Comparison of ENCODE assay signal across 7 cellular contexts in the genomic region with DNA sequence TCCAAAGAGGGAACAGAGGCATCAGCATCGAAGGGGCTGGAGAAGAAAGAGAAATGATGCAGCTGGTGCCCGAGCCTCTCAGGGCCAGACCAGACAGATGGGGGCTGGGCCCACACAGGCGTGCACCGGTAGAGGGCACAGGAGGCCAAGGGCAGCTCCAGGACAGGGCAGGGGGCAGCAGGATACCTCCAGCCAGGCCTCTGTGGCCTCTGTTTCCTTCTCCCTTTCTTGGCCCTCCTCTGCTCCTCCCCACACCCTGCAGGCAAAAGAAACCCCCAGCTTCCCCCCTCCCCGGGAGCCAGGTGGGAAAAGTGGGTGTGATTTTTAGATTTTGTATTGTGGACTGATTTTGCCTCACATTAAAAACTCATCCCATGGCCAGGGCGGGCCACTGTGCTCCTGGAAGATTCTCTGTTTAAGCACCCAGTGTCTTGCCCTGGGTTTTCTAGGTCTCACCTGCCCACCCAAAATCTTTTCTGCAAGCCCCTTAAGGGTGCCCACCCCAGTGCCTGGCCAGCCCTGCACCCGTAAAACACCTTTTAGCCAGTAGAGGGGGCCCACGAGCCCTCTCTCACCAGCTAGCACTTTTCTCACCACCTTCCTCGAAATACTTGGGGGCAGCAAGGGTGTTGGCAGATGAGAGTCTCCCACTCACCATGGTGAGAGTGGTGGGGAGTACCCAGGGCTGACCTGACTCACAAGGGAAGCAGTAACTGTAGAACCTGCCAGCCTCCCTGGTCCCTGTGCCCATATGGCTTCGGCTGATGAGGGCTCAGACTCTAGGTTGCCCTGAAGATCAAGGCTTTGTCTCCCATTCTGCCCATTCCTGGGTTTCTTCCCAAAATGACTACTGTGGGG. TPM values are rescaled to one million over a fixed set of nuclear protein-coding genes. Genes with fewer than 3 reads are reported as not detected.
DNase-seq lines count a peak whose midpoint lies in the region; TF ChIP-seq lines count a peak whose summit lies in the region.

No MANE protein-coding gene starts in this region.

- H3K27me3 Mint-ChIP-seq in mesothelial cell of epicardium (ENCODE audit: low read depth) = no peaks in the 10 kb centered on the region

- no peak overlapping the region for H3K4me3 ChIP-seq in GM12875 (ENCODE audit: low read depth, low read length)

- TF ChIP-seq CTCF in GM12875 (IDR thresholded peaks at IDR 0.05; ENCODE audit: borderline replicate concordance, insufficient read depth, low read depth, low read length) (peak; percentile 87), mesothelial cell of epicardium (IDR thresholded peaks at IDR 0.05; ENCODE audit: unreplicated experiment) (peak; percentile 80)

- peaks cover 4% of the 10 kb centered on the region for H3K36me3 Mint-ChIP-seq in mesothelial cell of epicardium

- peak overlapping the region; percentile 86 for H3K27ac ChIP-seq in cingulate gyrus (ENCODE audit: low read depth, low read length)

- DNase-seq in NCI-H1694 (lab: John Stamatoyannopoulos, UW) (peak; percentile 46), mesothelial cell of epicardium (ENCODE audit: low spot score in 2 of 2, unreplicated experiment in 2 of 2) (peak; percentile 43 to 85), amniotic stem cell (lab: John Stamatoyannopoulos, UW) (no peak)
- peak; percentile 61 for DNase-seq in activated CD4-positive, alpha-beta T cell treated with anti-CD3 and anti-CD28 coated beads, Interleukin-2, amount 50 U/mL, for 1 hour
- peak; percentile 84 for DNase-seq in stimulated activated CD8-positive, alpha-beta memory T cell treated with anti-CD3 and anti-CD28 coated beads, Interleukin-4, amount 100 ng/mL, for 48 hours

- peak overlapping the region; percentile 99 for H3K27ac Mint-ChIP-seq in mesothelial cell of epicardium

- H3K4me3 Mint-ChIP-seq in mesothelial cell of epicardium = no peak overlapping the region

- H3K4me1 Mint-ChIP-seq in mesothelial cell of epicardium = peaks cover 64% of the 10 kb centered on the region

- H3K9me3 Mint-ChIP-seq in mesothelial cell of epicardium = no peaks in the 10 kb centered on the region

RNA-seq across cellular contexts. Expression of gene ID1, which starts 35.7 kb away (rescaled TPM):
- total RNA-seq in mesothelial cell of epicardium = 374 to 378 TPM (median 377 TPM) in 3 replicates

RNA-seq across cellular contexts. Expression of gene HM13, which starts 55.1 kb away (rescaled TPM):
- total RNA-seq in mesothelial cell of epicardium = 140 to 143 TPM (median 140 TPM) in 3 replicates
